In the genomic region with DNA sequence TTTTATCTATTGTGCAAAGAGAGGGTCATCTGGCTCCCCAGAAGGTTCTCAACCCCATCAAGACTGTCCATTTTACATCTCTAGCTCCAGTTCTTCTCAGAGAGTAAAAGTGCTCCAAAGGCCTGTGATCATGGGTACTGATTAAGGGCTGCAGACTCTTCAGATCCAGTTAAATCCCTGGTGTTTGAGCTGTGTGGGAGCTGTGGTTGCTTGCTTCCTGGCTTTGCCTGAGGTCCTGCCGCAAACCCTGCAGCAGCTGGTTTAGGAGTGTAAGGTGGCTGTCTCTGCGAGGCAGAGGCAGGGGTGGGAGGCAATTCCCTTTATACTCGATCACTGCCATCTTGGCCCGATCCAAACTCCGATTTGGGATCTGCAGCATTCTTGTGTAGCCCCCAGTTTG, we compare ENCODE assay signal across 8 cellular contexts. TPM values are rescaled to one million over a fixed set of nuclear protein-coding genes. Genes with fewer than 3 reads are reported as not detected.
DNase-seq lines count a peak whose midpoint lies in the region; ATAC-seq and TF ChIP-seq lines count a peak whose summit lies in the region.

No MANE protein-coding gene starts in this region.

- H3K27me3 ChIP-seq in heart left ventricle = no peaks in the 10 kb centered on the region
- no peaks in the 10 kb centered on the region for H3K27me3 ChIP-seq in liver (ENCODE audit: control insufficient read depth in 4 of 4, insufficient read depth in 4 of 4, low read length in 3 of 4)
- no peaks in the 10 kb centered on the region for H3K27me3 ChIP-seq in upper lobe of right lung

- H3K9ac ChIP-seq in liver (ENCODE audit: low read depth in 1 of 2, low read length in 2 of 2) = no peak overlapping the region

- TF ChIP-seq CTCF in heart left ventricle (IDR thresholded peaks at IDR 0.05) (no peak), liver (IDR thresholded peaks at IDR 0.05; ENCODE audit: low read depth, low read length, missing input control) (no peak), upper lobe of right lung (IDR thresholded peaks at IDR 0.05) (no peak)

- peak overlapping the region in 9 of 12 donors; percentile 54 to 97 (median 90) for H3K27ac ChIP-seq in heart left ventricle
- no peak overlapping the region for H3K27ac ChIP-seq in liver (ENCODE audit: low read depth in 1 of 2, low read length in 2 of 2)
- peak overlapping the region; percentile 88 for H3K27ac ChIP-seq in upper lobe of right lung

- peaks cover 4 to 35% (median 19%) of the 10 kb centered on the region in 12 donors for H3K4me1 ChIP-seq in heart left ventricle
- H3K4me1 ChIP-seq in liver (ENCODE audit: control insufficient read depth in 4 of 4, insufficient read depth in 4 of 4, low read length in 3 of 4) = peaks cover 2 to 13% (median 9%) of the 10 kb centered on the region in 4 donors
- peaks cover 12% of the 10 kb centered on the region for H3K4me1 ChIP-seq in upper lobe of right lung

- H3K9me3 ChIP-seq in heart left ventricle (no peaks in the 10 kb centered on the region), liver (ENCODE audit: control insufficient read depth in 4 of 4, low read length in 3 of 4) (no peaks in the 10 kb centered on the region), upper lobe of right lung (no peaks in the 10 kb centered on the region)

- TF ChIP-seq RAD21 in liver (IDR thresholded peaks at IDR 0.05) = no peak

- H3K36me3 Mint-ChIP-seq in activated naive CD8-positive, alpha-beta T cell = peaks cover 17% of the 10 kb centered on the region

- peaks cover 28% of the 10 kb centered on the region for H3K4me1 Mint-ChIP-seq in activated naive CD8-positive, alpha-beta T cell (ENCODE audit: low read depth)

- no peak for TF ChIP-seq POLR2A in heart left ventricle (IDR thresholded peaks at IDR 0.05)

- peak overlapping the region; percentile 100 for H3K27ac Mint-ChIP-seq in activated naive CD8-positive, alpha-beta T cell

- no peaks in the 10 kb centered on the region for H3K9me3 Mint-ChIP-seq in activated naive CD8-positive, alpha-beta T cell (ENCODE audit: low read depth)

- peaks cover 0 to 25% (median 16%) of the 10 kb centered on the region in 9 donors for H3K36me3 ChIP-seq in heart left ventricle
- H3K36me3 ChIP-seq in liver (ENCODE audit: control insufficient read depth in 4 of 4, insufficient read depth in 3 of 4, low read depth in 1 of 4, low read length in 3 of 4) = peaks cover 0 to 4% (median 3%) of the 10 kb centered on the region in 4 donors
- peaks cover 13% of the 10 kb centered on the region for H3K36me3 ChIP-seq in upper lobe of right lung

- 18 to 22% (median 21%) methylated on average over 5 of the region's 5 CpGs for WGBS in heart left ventricle, 4 donors
- WGBS in liver = 29% methylated on average over 5 of the region's 5 CpGs

- intact Hi-C loops in heart left ventricle (cut with DNase I) (loop anchor here (2.0 to 10.0 kb wide), 12 partner anchors 35 to 357 kb away; a partner anchor contains a TSS), cardiac septum (cut with DNase I) (loop anchor here (2.0 to 5.0 kb wide), 4 partner anchors 21 to 200 kb away; a partner anchor contains a TSS), upper lobe of right lung (cut with DNase I) (loop anchor here (5.0 kb wide), 1 partner anchor 75 kb away; no protein-coding TSS in a partner anchor)

- H3K4me3 ChIP-seq in heart left ventricle (peak overlapping the region in 10 of 12 donors; percentile 66 to 96 (median 81)), liver (ENCODE audit: low read depth in 1 of 3, low read length in 3 of 3) (peak overlapping the region; percentile 61 to 83 (median 76)), upper lobe of right lung (peak overlapping the region; percentile 96)

- H3K4me3 Mint-ChIP-seq in activated naive CD8-positive, alpha-beta T cell = peak overlapping the region; percentile 99

- no peaks in the 10 kb centered on the region for H3K27me3 Mint-ChIP-seq in activated naive CD8-positive, alpha-beta T cell

- ATAC-seq in heart left ventricle = no peak
- ATAC-seq in upper lobe of right lung = no peak
- ATAC-seq in GM18502 (IDR thresholded peaks at IDR 0.05; ENCODE audit: poor library complexity, unreplicated experiment) = no peak

- no peak for DNase-seq in heart left ventricle
- DNase-seq in cardiac septum (ENCODE audit: low spot score) = no peak
- DNase-seq in upper lobe of right lung = no peak
- DNase-seq in NCI-H345 treated with DMSO at 0.1 percent for 48 hours (lab: John Stamatoyannopoulos, UW; ENCODE audit: unreplicated experiment) = no peak
- DNase-seq in pons (ENCODE audit: low spot score) = no peak

TF ChIP-seq in liver, 16 proteins besides CTCF, POLR2A, EP300 and RAD21:
- TF ChIP-seq JUND (IDR thresholded peaks at IDR 0.05) (no peak), RXRA (IDR thresholded peaks at IDR 0.05) (no peak), NR2F2 (IDR thresholded peaks at IDR 0.05) (no peak), HNF4G (IDR thresholded peaks at IDR 0.05) (no peak), SP1 (IDR thresholded peaks at IDR 0.05) (no peak), TAF1 (conservative IDR thresholded peaks at IDR 0.05) (no peak), YY1 (IDR thresholded peaks at IDR 0.05) (no peak), GABPA (IDR thresholded peaks at IDR 0.05 in 1 of 2, conservative IDR thresholded peaks at IDR 0.05 in 1 of 2) (no peak), FOXA2 (IDR thresholded peaks at IDR 0.05) (no peak), FOXA1 (IDR thresholded peaks at IDR 0.05) (no peak), HNF4A (conservative IDR thresholded peaks at IDR 0.05) (no peak), EGR1 (IDR thresholded peaks at IDR 0.05; ENCODE audit: low read depth in 2 of 2) (no peak)
- TF ChIP-seq, protein P1, sequence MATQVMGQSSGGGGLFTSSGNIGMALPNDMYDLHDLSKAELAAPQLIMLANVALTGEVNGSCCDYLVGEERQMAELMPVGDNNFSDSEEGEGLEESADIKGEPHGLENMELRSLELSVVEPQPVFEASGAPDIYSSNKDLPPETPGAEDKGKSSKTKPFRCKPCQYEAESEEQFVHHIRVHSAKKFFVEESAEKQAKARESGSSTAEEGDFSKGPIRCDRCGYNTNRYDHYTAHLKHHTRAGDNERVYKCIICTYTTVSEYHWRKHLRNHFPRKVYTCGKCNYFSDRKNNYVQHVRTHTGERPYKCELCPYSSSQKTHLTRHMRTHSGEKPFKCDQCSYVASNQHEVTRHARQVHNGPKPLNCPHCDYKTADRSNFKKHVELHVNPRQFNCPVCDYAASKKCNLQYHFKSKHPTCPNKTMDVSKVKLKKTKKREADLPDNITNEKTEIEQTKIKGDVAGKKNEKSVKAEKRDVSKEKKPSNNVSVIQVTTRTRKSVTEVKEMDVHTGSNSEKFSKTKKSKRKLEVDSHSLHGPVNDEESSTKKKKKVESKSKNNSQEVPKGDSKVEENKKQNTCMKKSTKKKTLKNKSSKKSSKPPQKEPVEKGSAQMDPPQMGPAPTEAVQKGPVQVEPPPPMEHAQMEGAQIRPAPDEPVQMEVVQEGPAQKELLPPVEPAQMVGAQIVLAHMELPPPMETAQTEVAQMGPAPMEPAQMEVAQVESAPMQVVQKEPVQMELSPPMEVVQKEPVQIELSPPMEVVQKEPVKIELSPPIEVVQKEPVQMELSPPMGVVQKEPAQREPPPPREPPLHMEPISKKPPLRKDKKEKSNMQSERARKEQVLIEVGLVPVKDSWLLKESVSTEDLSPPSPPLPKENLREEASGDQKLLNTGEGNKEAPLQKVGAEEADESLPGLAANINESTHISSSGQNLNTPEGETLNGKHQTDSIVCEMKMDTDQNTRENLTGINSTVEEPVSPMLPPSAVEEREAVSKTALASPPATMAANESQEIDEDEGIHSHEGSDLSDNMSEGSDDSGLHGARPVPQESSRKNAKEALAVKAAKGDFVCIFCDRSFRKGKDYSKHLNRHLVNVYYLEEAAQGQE (IDR thresholded peaks at IDR 0.05) = no peak
- TF ChIP-seq, protein P2, sequence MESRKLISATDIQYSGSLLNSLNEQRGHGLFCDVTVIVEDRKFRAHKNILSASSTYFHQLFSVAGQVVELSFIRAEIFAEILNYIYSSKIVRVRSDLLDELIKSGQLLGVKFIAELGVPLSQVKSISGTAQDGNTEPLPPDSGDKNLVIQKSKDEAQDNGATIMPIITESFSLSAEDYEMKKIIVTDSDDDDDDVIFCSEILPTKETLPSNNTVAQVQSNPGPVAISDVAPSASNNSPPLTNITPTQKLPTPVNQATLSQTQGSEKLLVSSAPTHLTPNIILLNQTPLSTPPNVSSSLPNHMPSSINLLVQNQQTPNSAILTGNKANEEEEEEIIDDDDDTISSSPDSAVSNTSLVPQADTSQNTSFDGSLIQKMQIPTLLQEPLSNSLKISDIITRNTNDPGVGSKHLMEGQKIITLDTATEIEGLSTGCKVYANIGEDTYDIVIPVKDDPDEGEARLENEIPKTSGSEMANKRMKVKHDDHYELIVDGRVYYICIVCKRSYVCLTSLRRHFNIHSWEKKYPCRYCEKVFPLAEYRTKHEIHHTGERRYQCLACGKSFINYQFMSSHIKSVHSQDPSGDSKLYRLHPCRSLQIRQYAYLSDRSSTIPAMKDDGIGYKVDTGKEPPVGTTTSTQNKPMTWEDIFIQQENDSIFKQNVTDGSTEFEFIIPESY (IDR thresholded peaks at IDR 0.05) = no peak
- TF ChIP-seq, protein P3, sequence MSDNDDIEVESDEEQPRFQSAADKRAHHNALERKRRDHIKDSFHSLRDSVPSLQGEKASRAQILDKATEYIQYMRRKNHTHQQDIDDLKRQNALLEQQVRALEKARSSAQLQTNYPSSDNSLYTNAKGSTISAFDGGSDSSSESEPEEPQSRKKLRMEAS (IDR thresholded peaks at IDR 0.05) = no peak
- TF ChIP-seq, protein P4, sequence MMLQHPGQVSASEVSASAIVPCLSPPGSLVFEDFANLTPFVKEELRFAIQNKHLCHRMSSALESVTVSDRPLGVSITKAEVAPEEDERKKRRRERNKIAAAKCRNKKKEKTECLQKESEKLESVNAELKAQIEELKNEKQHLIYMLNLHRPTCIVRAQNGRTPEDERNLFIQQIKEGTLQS (IDR thresholded peaks at IDR 0.05) = no peak

RNA-seq across cellular contexts. Expression of a gene that starts 1.2 kb away (rescaled TPM):
- total RNA-seq in heart left ventricle (10 to 100 TPM; 31.0 to 58.0 (median 47.7) TPM), cardiac septum (39.5 TPM), liver (10 to 100 TPM; 14.0 to 18.0 TPM), upper lobe of right lung (35.1 TPM)
- polyA plus RNA-seq in heart left ventricle (10 to 100 TPM; 56.8 to 70.9 TPM), liver (10 to 100 TPM; 20.0 to 21.8 TPM)

RNA-seq across cellular contexts. Expression of a gene that starts 26.3 kb away (rescaled TPM):
- 10 to 100 TPM in 6 of 9 donors, 1 to 10 TPM in 3; 5.5 to 19.6 (median 11.4) TPM for total RNA-seq in heart left ventricle
- 1 to 10 TPM; 3.6 to 6.6 TPM for polyA plus RNA-seq in heart left ventricle
- 9.2 TPM for total RNA-seq in cardiac septum
- total RNA-seq in liver = 1 to 10 TPM; 8.6 to 8.9 TPM
- 1 to 10 TPM in 1 of 2 donors, under 1 TPM in 1; 0.68 to 3.0 TPM for polyA plus RNA-seq in liver
- 28.0 TPM for total RNA-seq in upper lobe of right lung

Comparison
In these comparisons a context has a peak if more than half of its experiments do, and no peak if none do; other contexts are left out.
1. H3K27ac ChIP-seq: peak in heart left ventricle (9 of 12) and upper lobe of right lung (single experiment); none in liver (0 of 2).
2. Peak in every context shown above with its lines, with median percentiles within 50 percentile points of each other: H3K4me3 ChIP-seq.